Comparison of ENCODE assay signal across 10 cellular contexts in the genomic region with DNA sequence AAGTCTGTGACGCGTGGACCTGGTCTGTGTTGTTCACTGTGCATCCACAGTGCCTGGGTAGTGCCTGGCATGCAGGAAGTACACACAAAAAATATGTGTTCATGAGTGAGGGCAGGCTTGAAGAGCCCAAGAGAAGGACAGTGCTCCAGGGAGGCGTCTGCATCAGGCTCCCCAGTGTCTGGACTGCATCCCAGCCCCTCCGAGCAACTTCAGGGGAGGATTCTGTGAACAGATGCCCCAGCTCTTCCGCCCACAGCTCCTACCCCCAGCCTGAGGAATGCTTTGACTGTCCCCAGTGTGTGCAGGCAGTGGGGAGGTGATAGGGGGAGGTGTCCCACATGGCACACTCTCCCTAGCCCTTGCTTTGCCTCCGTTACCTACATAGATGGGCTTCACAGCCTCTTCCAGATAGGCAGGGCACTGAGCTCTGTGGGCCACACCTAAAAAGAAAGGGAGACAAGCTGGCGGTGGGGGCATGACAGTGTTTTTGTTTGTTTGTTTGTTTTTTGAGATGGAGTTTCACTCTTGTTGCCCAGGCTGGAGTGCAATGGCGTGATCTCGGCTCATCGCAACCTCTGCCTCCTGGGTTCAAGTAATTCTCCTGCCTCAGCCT. TPM values are rescaled to one million over a fixed set of nuclear protein-coding genes. Genes with fewer than 3 reads are reported as not detected.
DNase-seq lines count a peak whose midpoint lies in the region; ATAC-seq and TF ChIP-seq lines count a peak whose summit lies in the region.
"Had no signal": no experiment of that assay in that cellular context is flagged by ENCODE, and none has a peak within 500 bp of the region (broad histone marks: within the 10 kb centered on the region; RNA-seq: fewer than 3 reads in every experiment).

No MANE protein-coding gene starts in this region.

- intact Hi-C loops in lower lobe of right lung (cut with DNase I) (no loop called here), body of pancreas (cut with DNase I) (no loop called here)

- 72 to 97% methylated on average over 9 to 10 of the region's 10 CpGs for WGBS in body of pancreas, 2 donors

- TF ChIP-seq CTCF in lower lobe of right lung (IDR thresholded peaks at IDR 0.05), result no peak
- TF ChIP-seq CTCF in body of pancreas (IDR thresholded peaks at IDR 0.05), result no peak

- H3K4me3 ChIP-seq in lower lobe of right lung, result no peak overlapping the region
- H3K4me3 ChIP-seq in subcutaneous abdominal adipose tissue (ENCODE audit: low read depth in 1 of 5, low read length in 5 of 5), result peak overlapping the region in 1 of 5 donors; percentile 2
- H3K4me3 ChIP-seq in body of pancreas, result no peak overlapping the region
- H3K4me3 ChIP-seq: K562 had no signal

- no peak for TF ChIP-seq POLR2A in body of pancreas (IDR thresholded peaks at IDR 0.05)

- ATAC-seq in activated CD8-positive, alpha-beta memory T cell treated with anti-CD3 and anti-CD28 coated beads, Interleukin-2, amount 10 ng/mL, durations not matched to agents 7 days and 5 days, result no peak
- no peak for ATAC-seq in activated CD8-positive, alpha-beta T cell treated with anti-CD3 and anti-CD28 coated beads, Interleukin-2, amount 10 ng/mL, durations not matched to agents 7 days and 5 days
- peak in 1 of 2 donors; percentile 17 for ATAC-seq in lower lobe of right lung
- no peak for ATAC-seq in body of pancreas
- ATAC-seq: K562 had no signal

- H3K4me1 ChIP-seq in lower lobe of right lung (peaks cover 96% of the 10 kb centered on the region), subcutaneous abdominal adipose tissue (ENCODE audit: control insufficient read depth in 5 of 5, insufficient read depth in 5 of 5, low read length in 5 of 5) (peaks cover 20 to 82% (median 69%) of the 10 kb centered on the region in 5 donors), body of pancreas (peaks cover 29% of the 10 kb centered on the region)

- H3K9me3 Mint-ChIP-seq in activated CD8-positive, alpha-beta memory T cell treated with anti-CD3 and anti-CD28 coated beads, Interleukin-2, amount 10 ng/mL, durations not matched to agents 7 days and 5 days (ENCODE audit: low read depth), result no peaks in the 10 kb centered on the region
- no peaks in the 10 kb centered on the region for H3K9me3 Mint-ChIP-seq in activated CD8-positive, alpha-beta T cell treated with anti-CD3 and anti-CD28 coated beads, Interleukin-2, amount 10 ng/mL, durations not matched to agents 7 days and 5 days (ENCODE audit: insufficient read depth)
- H3K9me3 Mint-ChIP-seq: neural crest cell had no signal

- H3K36me3 ChIP-seq in lower lobe of right lung (peaks cover 9% of the 10 kb centered on the region), subcutaneous abdominal adipose tissue (ENCODE audit: control insufficient read depth in 5 of 5, insufficient read depth in 5 of 5, low read length in 5 of 5) (peaks cover 0 to 8% (median 7%) of the 10 kb centered on the region in 5 donors), body of pancreas (replicated peaks in 1 of 2; ENCODE audit: insufficient read depth in 1 of 2, low read depth in 2 of 2) (no peaks in the 10 kb centered on the region)

- no peaks in the 10 kb centered on the region for H3K9me3 ChIP-seq in lower lobe of right lung
- no peaks in the 10 kb centered on the region for H3K9me3 ChIP-seq in subcutaneous abdominal adipose tissue (ENCODE audit: control insufficient read depth in 5 of 5, low read length in 5 of 5)
- no peaks in the 10 kb centered on the region for H3K9me3 ChIP-seq in body of pancreas

- H3K27ac Mint-ChIP-seq in activated CD8-positive, alpha-beta memory T cell treated with anti-CD3 and anti-CD28 coated beads, Interleukin-2, amount 10 ng/mL, durations not matched to agents 7 days and 5 days, result peak overlapping the region; percentile 86
- H3K27ac Mint-ChIP-seq in activated CD8-positive, alpha-beta T cell treated with anti-CD3 and anti-CD28 coated beads, Interleukin-2, amount 10 ng/mL, durations not matched to agents 7 days and 5 days, result peak overlapping the region; percentile 92

- no peak for DNase-seq in activated CD8-positive, alpha-beta memory T cell treated with anti-CD3 and anti-CD28 coated beads, Interleukin-2, amount 10 ng/mL, durations not matched to agents 7 days and 5 days
- no peak for DNase-seq in activated CD8-positive, alpha-beta memory T cell treated with anti-CD3 and anti-CD28 coated beads for 24 hours
- no peak for DNase-seq in activated CD8-positive, alpha-beta T cell treated with anti-CD3 and anti-CD28 coated beads, Interleukin-2, amount 10 ng/mL, durations not matched to agents 7 days and 5 days
- DNase-seq in lower lobe of right lung, result no peak
- no peak for DNase-seq in SKM-1 treated with dmso at 0.1 percent for 144 hours (lab: John Stamatoyannopoulos, UW; ENCODE audit: unreplicated experiment)
- no peak for DNase-seq in body of pancreas
- DNase-seq in middle frontal gyrus (ENCODE audit: extremely low spot score, low spot score), result no peak

- no peaks in the 10 kb centered on the region for H3K27me3 Mint-ChIP-seq in activated CD8-positive, alpha-beta memory T cell treated with anti-CD3 and anti-CD28 coated beads, Interleukin-2, amount 10 ng/mL, durations not matched to agents 7 days and 5 days
- no peaks in the 10 kb centered on the region for H3K27me3 Mint-ChIP-seq in activated CD8-positive, alpha-beta T cell treated with anti-CD3 and anti-CD28 coated beads, Interleukin-2, amount 10 ng/mL, durations not matched to agents 7 days and 5 days (ENCODE audit: low read depth)

- H3K27me3 ChIP-seq in lower lobe of right lung (ENCODE audit: low read depth) (no peaks in the 10 kb centered on the region), subcutaneous abdominal adipose tissue (ENCODE audit: control insufficient read depth in 5 of 5, insufficient read depth in 4 of 5, low read length in 5 of 5) (no peaks in the 10 kb centered on the region), body of pancreas (no peaks in the 10 kb centered on the region)

- peak overlapping the region; percentile 81 for H3K27ac ChIP-seq in lower lobe of right lung
- peak overlapping the region; percentile 69 for H3K27ac ChIP-seq in subcutaneous abdominal adipose tissue (ENCODE audit: low read depth, low read length)
- peak overlapping the region in 1 of 4 donors; percentile 2 for H3K27ac ChIP-seq in body of pancreas

- CTCF ChIA-PET in activated CD8-positive, alpha-beta memory T cell treated with anti-CD3 and anti-CD28 coated beads, Interleukin-2, amount 10 ng/mL, durations not matched to agents 7 days and 5 days (lab: Charles Lee), result interaction anchor here (1.0 to 5.5 kb wide), 15 partner anchors 8 to 79 kb away, joined by 3 to 103 read pairs (median 7); a partner anchor contains a TSS
- CTCF ChIA-PET in activated CD8-positive, alpha-beta T cell treated with anti-CD3 and anti-CD28 coated beads, Interleukin-2, amount 10 ng/mL, durations not matched to agents 7 days and 5 days (lab: Charles Lee), result interaction anchor here (0.7 to 10.4 kb wide), 23 partner anchors 8 to 79 kb away, joined by 3 to 114 read pairs (median 11); a partner anchor contains a TSS

- peak overlapping the region; percentile 59 for H3K4me3 Mint-ChIP-seq in activated CD8-positive, alpha-beta memory T cell treated with anti-CD3 and anti-CD28 coated beads, Interleukin-2, amount 10 ng/mL, durations not matched to agents 7 days and 5 days
- peak overlapping the region; percentile 60 for H3K4me3 Mint-ChIP-seq in activated CD8-positive, alpha-beta T cell treated with anti-CD3 and anti-CD28 coated beads, Interleukin-2, amount 10 ng/mL, durations not matched to agents 7 days and 5 days
- H3K4me3 Mint-ChIP-seq: neural crest cell had no signal

- H3K4me1 Mint-ChIP-seq in activated CD8-positive, alpha-beta memory T cell treated with anti-CD3 and anti-CD28 coated beads, Interleukin-2, amount 10 ng/mL, durations not matched to agents 7 days and 5 days, result peaks cover 94% of the 10 kb centered on the region
- peaks cover 99% of the 10 kb centered on the region for H3K4me1 Mint-ChIP-seq in activated CD8-positive, alpha-beta T cell treated with anti-CD3 and anti-CD28 coated beads, Interleukin-2, amount 10 ng/mL, durations not matched to agents 7 days and 5 days (ENCODE audit: low read depth)

- no peak overlapping the region for H3K9ac ChIP-seq in subcutaneous abdominal adipose tissue (ENCODE audit: low read length in 5 of 5)

- H3K36me3 Mint-ChIP-seq in activated CD8-positive, alpha-beta memory T cell treated with anti-CD3 and anti-CD28 coated beads, Interleukin-2, amount 10 ng/mL, durations not matched to agents 7 days and 5 days, result peaks cover 47% of the 10 kb centered on the region
- peaks cover 74% of the 10 kb centered on the region for H3K36me3 Mint-ChIP-seq in activated CD8-positive, alpha-beta T cell treated with anti-CD3 and anti-CD28 coated beads, Interleukin-2, amount 10 ng/mL, durations not matched to agents 7 days and 5 days (ENCODE audit: low read depth)

- POLR2A ChIA-PET in activated CD8-positive, alpha-beta T cell treated with anti-CD3 and anti-CD28 coated beads, Interleukin-2, amount 10 ng/mL, durations not matched to agents 7 days and 5 days (lab: Charles Lee), result interaction anchor here (0.6 to 6.4 kb wide), 11 partner anchors 9 to 563 kb away, joined by 3 to 308 read pairs (median 10); a partner anchor contains a TSS

RNA-seq across cellular contexts. Expression of a gene that starts 25.4 kb away (rescaled TPM):
- 100 to 1,000 TPM; 205 to 223 TPM for total RNA-seq in activated CD8-positive, alpha-beta memory T cell treated with anti-CD3 and anti-CD28 coated beads, Interleukin-2, amount 10 ng/mL, durations not matched to agents 7 days and 5 days
- total RNA-seq in activated CD8-positive, alpha-beta T cell treated with anti-CD3 and anti-CD28 coated beads, Interleukin-2, amount 10 ng/mL, durations not matched to agents 7 days and 5 days, result 100 to 1,000 TPM; 221 to 228 TPM
- total RNA-seq in lower lobe of right lung (81.2 TPM), body of pancreas (10 to 100 TPM; 12.2 to 15.5 TPM)
